Comparison of ENCODE assay signal across 8 cellular contexts in the genomic region with DNA sequence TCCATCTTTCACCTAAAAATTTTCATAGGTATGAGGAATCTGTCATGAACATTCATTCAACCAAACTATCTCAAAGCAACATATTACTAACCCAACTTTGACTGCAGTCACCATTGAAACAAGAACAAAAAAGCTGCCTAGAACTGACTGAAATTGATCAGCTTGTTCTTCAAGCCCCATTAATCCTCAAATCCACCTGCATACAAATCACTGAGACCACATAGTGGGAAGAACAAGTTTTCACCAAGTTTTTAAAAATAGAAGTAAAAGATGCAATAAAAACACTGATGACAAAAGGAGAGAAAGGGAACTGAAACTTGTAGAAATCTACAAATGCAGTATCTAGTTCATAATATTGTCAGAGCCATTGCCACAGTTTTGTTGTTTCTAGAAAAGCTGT. TPM values are rescaled to one million over a fixed set of nuclear protein-coding genes. Genes with fewer than 3 reads are reported as not detected.
A peak's percentile ranks its signal among the peaks of the same experiment; 100 is the strongest.
DNase-seq lines count a peak whose midpoint lies in the region; ATAC-seq and TF ChIP-seq lines count a peak whose summit lies in the region.

No MANE protein-coding gene starts in this region.

- TF ChIP-seq POLR2A in lower leg skin (IDR thresholded peaks at IDR 0.05) = no peak

- no peaks in the 10 kb centered on the region for H3K36me3 ChIP-seq in psoas muscle (ENCODE audit: insufficient read depth in 1 of 2, low read depth in 1 of 2)
- H3K36me3 ChIP-seq in mucosa of descending colon (ENCODE audit: low read depth) = no peaks in the 10 kb centered on the region

- ATAC-seq in GM18867 (IDR thresholded peaks at IDR 0.05; ENCODE audit: unreplicated experiment) (peak; percentile 70), HG02798 (IDR thresholded peaks at IDR 0.05; ENCODE audit: poor library complexity, unreplicated experiment) (peak; percentile 76), psoas muscle (no peak), mucosa of descending colon (no peak)

- peaks cover 79% of the 10 kb centered on the region for H3K4me1 ChIP-seq in psoas muscle
- H3K4me1 ChIP-seq in mucosa of descending colon (ENCODE audit: low read depth) = peaks cover 33% of the 10 kb centered on the region

- DNase-seq in psoas muscle (no peak), lower leg skin (ENCODE audit: low spot score in 2 of 2) (no peak), NCI-H2227 (lab: John Stamatoyannopoulos, UW; ENCODE audit: unreplicated experiment) (no peak), SKM-1 (lab: John Stamatoyannopoulos, UW; ENCODE audit: unreplicated experiment) (no peak), mucosa of descending colon (no peak)

- intact Hi-C loops in psoas muscle (cut with DNase I) = loop anchor here in 1 of 2 donors (2.0 kb wide), 1 partner anchor 21 kb away; no protein-coding TSS in a partner anchor
- intact Hi-C loops in lower leg skin (cut with DNase I; ENCODE audit: low total_unique reads) = no loop called here
- intact Hi-C loops in mucosa of descending colon (cut with DNase I, micrococcal nuclease) = no loop called here

- TF ChIP-seq CTCF in WI38 (IDR thresholded peaks at IDR 0.05; ENCODE audit: low read depth, low read length) (no peak), psoas muscle (IDR thresholded peaks at IDR 0.05) (no peak), lower leg skin (IDR thresholded peaks at IDR 0.05) (no peak), mucosa of descending colon (IDR thresholded peaks at IDR 0.05) (no peak)

- H3K27ac ChIP-seq in psoas muscle = peak overlapping the region; percentile 97

- H3K27me3 ChIP-seq in psoas muscle (ENCODE audit: insufficient read depth in 3 of 3, low read length in 2 of 3) = no peaks in the 10 kb centered on the region

- H3K9me3 ChIP-seq in psoas muscle (no peaks in the 10 kb centered on the region), mucosa of descending colon (no peaks in the 10 kb centered on the region)

- H3K4me3 ChIP-seq in WI38 (ENCODE audit: low read depth, low read length) (peak overlapping the region; percentile 33), psoas muscle (peak overlapping the region; percentile 72), lower leg skin (ENCODE audit: low read depth, poor library complexity, severe bottlenecking) (no peak overlapping the region), mucosa of descending colon (no peak overlapping the region)

RNA-seq across cellular contexts. Expression of a gene that starts 6.1 kb away (rescaled TPM):
- total RNA-seq in psoas muscle (100 to 1,000 TPM; 123 to 363 (median 207) TPM), lower leg skin (10 to 100 TPM; 29.8 to 53.1 (median 39.5) TPM), mucosa of descending colon (100 to 1,000 TPM in 2 of 3 donors, 10 to 100 TPM in 1; 89.8 to 109 (median 107) TPM)
- polyA plus RNA-seq in psoas muscle = 100 to 1,000 TPM in 1 of 3 donors, 10 to 100 TPM in 2; 15.8 to 131 (median 81.9) TPM

RNA-seq across cellular contexts. Expression of a gene that starts 34.6 kb away (rescaled TPM):
- total RNA-seq in psoas muscle (100 to 1,000 TPM in 1 of 4 donors, 10 to 100 TPM in 3; 58.1 to 123 (median 94.6) TPM), lower leg skin (10 to 100 TPM; 24.6 to 46.6 (median 30.2) TPM), mucosa of descending colon (100 to 1,000 TPM in 1 of 3 donors, 10 to 100 TPM in 2; 67.9 to 103 (median 71.0) TPM)
- 100 to 1,000 TPM in 2 of 3 donors, 10 to 100 TPM in 1; 90.6 to 213 (median 146) TPM for polyA plus RNA-seq in psoas muscle

Comparison
In these comparisons a context has a peak if more than half of its experiments do, and no peak if none do; other contexts are left out.
1. ATAC-seq: peak in GM18867 (single experiment) and HG02798 (single experiment); none in psoas muscle (0 of 4) and mucosa of descending colon (single experiment).
2. H3K4me3 ChIP-seq: peak in WI38 (single experiment) and psoas muscle (single experiment); none in lower leg skin (single experiment) and mucosa of descending colon (single experiment).